Comparison of ENCODE assay signal across 2 cellular contexts in genomic region chr9:132948482-132949050, GRCh38.
TF ChIP-seq lines count a peak whose summit lies in the region.

No MANE protein-coding gene starts in this region.

TF ChIP-seq in HEK293, 187 proteins besides CTCF, POLR2A, EP300 and RAD21:
- TF ChIP-seq ZNF266 (tag by site-specific recombination; IDR thresholded peaks at IDR 0.05; ENCODE audit: low read depth) (no peak), ZNF157 (tag by site-specific recombination; IDR thresholded peaks at IDR 0.05) (no peak), SP7 (tag by site-specific recombination; IDR thresholded peaks at IDR 0.05) (no peak), GLI4 (tag by site-specific recombination; IDR thresholded peaks at IDR 0.05) (no peak)
- TF ChIP-seq, protein P1, sequence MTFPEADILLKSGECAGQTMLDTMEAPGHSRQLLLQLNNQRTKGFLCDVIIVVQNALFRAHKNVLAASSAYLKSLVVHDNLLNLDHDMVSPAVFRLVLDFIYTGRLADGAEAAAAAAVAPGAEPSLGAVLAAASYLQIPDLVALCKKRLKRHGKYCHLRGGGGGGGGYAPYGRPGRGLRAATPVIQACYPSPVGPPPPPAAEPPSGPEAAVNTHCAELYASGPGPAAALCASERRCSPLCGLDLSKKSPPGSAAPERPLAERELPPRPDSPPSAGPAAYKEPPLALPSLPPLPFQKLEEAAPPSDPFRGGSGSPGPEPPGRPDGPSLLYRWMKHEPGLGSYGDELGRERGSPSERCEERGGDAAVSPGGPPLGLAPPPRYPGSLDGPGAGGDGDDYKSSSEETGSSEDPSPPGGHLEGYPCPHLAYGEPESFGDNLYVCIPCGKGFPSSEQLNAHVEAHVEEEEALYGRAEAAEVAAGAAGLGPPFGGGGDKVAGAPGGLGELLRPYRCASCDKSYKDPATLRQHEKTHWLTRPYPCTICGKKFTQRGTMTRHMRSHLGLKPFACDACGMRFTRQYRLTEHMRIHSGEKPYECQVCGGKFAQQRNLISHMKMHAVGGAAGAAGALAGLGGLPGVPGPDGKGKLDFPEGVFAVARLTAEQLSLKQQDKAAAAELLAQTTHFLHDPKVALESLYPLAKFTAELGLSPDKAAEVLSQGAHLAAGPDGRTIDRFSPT (tag by site-specific recombination; IDR thresholded peaks at IDR 0.05): no peak
- TF ChIP-seq, protein P2, sequence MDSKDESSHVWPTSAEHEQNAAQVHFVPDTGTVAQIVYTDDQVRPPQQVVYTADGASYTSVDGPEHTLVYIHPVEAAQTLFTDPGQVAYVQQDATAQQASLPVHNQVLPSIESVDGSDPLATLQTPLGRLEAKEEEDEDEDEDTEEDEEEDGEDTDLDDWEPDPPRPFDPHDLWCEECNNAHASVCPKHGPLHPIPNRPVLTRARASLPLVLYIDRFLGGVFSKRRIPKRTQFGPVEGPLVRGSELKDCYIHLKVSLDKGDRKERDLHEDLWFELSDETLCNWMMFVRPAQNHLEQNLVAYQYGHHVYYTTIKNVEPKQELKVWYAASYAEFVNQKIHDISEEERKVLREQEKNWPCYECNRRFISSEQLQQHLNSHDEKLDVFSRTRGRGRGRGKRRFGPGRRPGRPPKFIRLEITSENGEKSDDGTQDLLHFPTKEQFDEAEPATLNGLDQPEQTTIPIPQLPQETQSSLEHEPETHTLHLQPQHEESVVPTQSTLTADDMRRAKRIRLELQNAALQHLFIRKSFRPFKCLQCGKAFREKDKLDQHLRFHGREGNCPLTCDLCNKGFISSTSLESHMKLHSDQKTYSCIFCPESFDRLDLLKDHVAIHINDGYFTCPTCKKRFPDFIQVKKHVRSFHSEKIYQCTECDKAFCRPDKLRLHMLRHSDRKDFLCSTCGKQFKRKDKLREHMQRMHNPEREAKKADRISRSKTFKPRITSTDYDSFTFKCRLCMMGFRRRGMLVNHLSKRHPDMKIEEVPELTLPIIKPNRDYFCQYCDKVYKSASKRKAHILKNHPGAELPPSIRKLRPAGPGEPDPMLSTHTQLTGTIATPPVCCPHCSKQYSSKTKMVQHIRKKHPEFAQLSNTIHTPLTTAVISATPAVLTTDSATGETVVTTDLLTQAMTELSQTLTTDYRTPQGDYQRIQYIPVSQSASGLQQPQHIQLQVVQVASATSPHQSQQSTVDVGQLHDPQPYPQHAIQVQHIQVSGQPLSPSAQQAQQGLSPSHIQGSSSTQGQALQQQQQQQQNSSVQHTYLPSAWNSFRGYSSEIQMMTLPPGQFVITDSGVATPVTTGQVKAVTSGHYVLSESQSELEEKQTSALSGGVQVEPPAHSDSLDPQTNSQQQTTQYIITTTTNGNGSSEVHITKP (tag by site-specific recombination; IDR thresholded peaks at IDR 0.05): peak; percentile 33; the same call in 1 of the 2 replicates

TF ChIP-seq in K562, 482 proteins besides CTCF, POLR2A, EP300 and RAD21:
- TF ChIP-seq TBP (optimal IDR thresholded peaks at IDR 0.05; ENCODE audit: low read depth, low read length): no peak
- TF ChIP-seq, protein P3, sequence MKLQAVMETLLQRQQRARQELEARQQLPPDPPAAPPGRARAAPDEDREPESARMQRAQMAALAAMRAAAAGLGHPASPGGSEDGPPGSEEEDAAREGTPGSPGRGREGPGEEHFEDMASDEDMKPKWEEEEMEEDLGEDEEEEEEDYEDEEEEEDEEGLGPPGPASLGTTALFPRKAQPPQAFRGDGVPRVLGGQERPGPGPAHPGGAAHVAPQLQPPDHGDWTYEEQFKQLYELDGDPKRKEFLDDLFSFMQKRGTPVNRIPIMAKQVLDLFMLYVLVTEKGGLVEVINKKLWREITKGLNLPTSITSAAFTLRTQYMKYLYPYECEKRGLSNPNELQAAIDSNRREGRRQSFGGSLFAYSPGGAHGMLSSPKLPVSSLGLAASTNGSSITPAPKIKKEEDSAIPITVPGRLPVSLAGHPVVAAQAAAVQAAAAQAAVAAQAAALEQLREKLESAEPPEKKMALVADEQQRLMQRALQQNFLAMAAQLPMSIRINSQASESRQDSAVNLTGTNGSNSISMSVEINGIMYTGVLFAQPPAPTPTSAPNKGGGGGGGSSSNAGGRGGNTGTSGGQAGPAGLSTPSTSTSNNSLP (IDR thresholded peaks at IDR 0.05; ENCODE audit: borderline replicate concordance, low read depth, low read length): no peak
- no peak for TF ChIP-seq BMI1 (IDR thresholded peaks at IDR 0.05; ENCODE audit: low read length)
